1 cellular context compared by ENCODE assay signal in genomic region chr6:159761873-159762680, GRCh38.
TF ChIP-seq lines count a peak whose summit lies in the region.

ACAT2 (plus strand) TSS chr6:159762045; CDS start chr6:159762088, 43 bp downstream.

TF ChIP-seq in K562, 482 proteins besides CTCF, POLR2A, EP300 and RAD21 (continued from another document and continues in another):
- no peak for TF ChIP-seq TRIM25 (IDR thresholded peaks at IDR 0.05; ENCODE audit: borderline replicate concordance)
- no peak for TF ChIP-seq NFXL1 (CRISPR knock-in tag; IDR thresholded peaks at IDR 0.05)
- TF ChIP-seq FOXK1 (CRISPR knock-in tag; IDR thresholded peaks at IDR 0.05; ENCODE audit: borderline replicate concordance): no peak
- no peak for TF ChIP-seq SLC30A9 (CRISPR knock-in tag; IDR thresholded peaks at IDR 0.05)
- TF ChIP-seq ZNF830 (CRISPR knock-in tag; IDR thresholded peaks at IDR 0.05): 0 out of 2 replicates have a peak, but pooled peaks have one; percentile 61
- no peak for TF ChIP-seq HEY1 (CRISPR knock-in tag; IDR thresholded peaks at IDR 0.05; ENCODE audit: borderline replicate concordance)
- peak; percentile 99 for TF ChIP-seq FOS (IDR thresholded peaks at IDR 0.05; ENCODE audit: extremely low read depth, insufficient read length)
- 0 out of 2 replicates have a peak, but pooled peaks have one; percentile 32 for TF ChIP-seq USF1 (CRISPR knock-in tag; IDR thresholded peaks at IDR 0.05)
- TF ChIP-seq ZBTB34 (CRISPR knock-in tag; IDR thresholded peaks at IDR 0.05): no peak
- TF ChIP-seq RHOXF2B (CRISPR knock-in tag; conservative IDR thresholded peaks at IDR 0.05): no peak
- TF ChIP-seq PRPF4 (IDR thresholded peaks at IDR 0.05; ENCODE audit: insufficient read depth, low read depth, low read length, poor library complexity, severe bottlenecking): no peak
- TF ChIP-seq RAD51 (IDR thresholded peaks at IDR 0.05; ENCODE audit: borderline replicate concordance, low read depth): no peak; the same call in 1 of the 2 replicates
- no peak for TF ChIP-seq ZNF644 (tag; IDR thresholded peaks at IDR 0.05; ENCODE audit: low read depth)
- peak; percentile 60; the same call in 1 of the 2 replicates for TF ChIP-seq SREBF1 (IDR thresholded peaks at IDR 0.05; ENCODE audit: borderline replicate concordance, low read depth, low read length)
- no peak for TF ChIP-seq TGIF2 (CRISPR knock-in tag; IDR thresholded peaks at IDR 0.05)
- no peak for TF ChIP-seq MTF1 (CRISPR knock-in tag; IDR thresholded peaks at IDR 0.05; ENCODE audit: borderline replicate concordance)
- no peak; the same call in 1 of the 2 replicates for TF ChIP-seq NR4A1 (CRISPR knock-in tag; IDR thresholded peaks at IDR 0.05)
- TF ChIP-seq NR4A1 (tag; IDR thresholded peaks at IDR 0.05): no peak
- 0 out of 2 replicates have a peak, but pooled peaks have one; percentile 18 for TF ChIP-seq SAFB (IDR thresholded peaks at IDR 0.05; ENCODE audit: borderline replicate concordance, low read depth, low read length)
- TF ChIP-seq SOX6 (IDR thresholded peaks at IDR 0.05): no peak; the same call in 1 of the 2 replicates
- no peak for TF ChIP-seq KAT2B (IDR thresholded peaks at IDR 0.05; ENCODE audit: low read depth, low read length)
- no peak; the same call in 1 of the 2 replicates for TF ChIP-seq DPF2 (IDR thresholded peaks at IDR 0.05)
- TF ChIP-seq ZFP36 (IDR thresholded peaks at IDR 0.05; ENCODE audit: low read depth, low read length, partially characterized antibody): no peak
- TF ChIP-seq CEBPG (CRISPR knock-in tag; IDR thresholded peaks at IDR 0.05): no peak
- no peak for TF ChIP-seq CEBPG (tag; conservative IDR thresholded peaks at IDR 0.05 in 1 of 2, IDR thresholded peaks at IDR 0.05 in 1 of 2)
- no peak for TF ChIP-seq MYBL2 (IDR thresholded peaks at IDR 0.05; ENCODE audit: low read depth)
- TF ChIP-seq MYBL2 (CRISPR knock-in tag; IDR thresholded peaks at IDR 0.05; ENCODE audit: borderline replicate concordance): no peak
- TF ChIP-seq TSC22D4 (tag; IDR thresholded peaks at IDR 0.05): no peak
- TF ChIP-seq POLR2B (IDR thresholded peaks at IDR 0.05; ENCODE audit: low read depth, partially characterized antibody): peak; percentile 85
- TF ChIP-seq ZBTB9 (CRISPR knock-in tag; IDR thresholded peaks at IDR 0.05): peak; percentile 51; the same call in 1 of the 2 replicates
- TF ChIP-seq HMBOX1 (IDR thresholded peaks at IDR 0.05): no peak
- TF ChIP-seq ZNF41 (CRISPR knock-in tag; conservative IDR thresholded peaks at IDR 0.05): 0 out of 2 replicates have a peak, but pooled peaks have one; percentile 7
- TF ChIP-seq NR3C1 (CRISPR knock-in tag; IDR thresholded peaks at IDR 0.05): no peak
- no peak for TF ChIP-seq ZNF280A (IDR thresholded peaks at IDR 0.05; ENCODE audit: low read depth, partially characterized antibody)
- TF ChIP-seq HDAC1 (IDR thresholded peaks at IDR 0.05): peak in 1 of 2 experiments; percentile 92; a peak in 2 of 4 replicates
- no peak for TF ChIP-seq TCF3 (CRISPR knock-in tag; IDR thresholded peaks at IDR 0.05)
- peak in 1 of 2 experiments; percentile 81; a peak in 2 of 4 replicates for TF ChIP-seq FOXK2 (conservative IDR thresholded peaks at IDR 0.05 in 1 of 2, IDR thresholded peaks at IDR 0.05 in 1 of 2; ENCODE audit: low read depth in 2 of 2)
- TF ChIP-seq KAT8 (IDR thresholded peaks at IDR 0.05; ENCODE audit: low read depth): no peak
- peak; percentile 75; the same call in 1 of the 2 replicates for TF ChIP-seq ZNF511 (CRISPR knock-in tag; IDR thresholded peaks at IDR 0.05)
- TF ChIP-seq CEBPB (tag; IDR thresholded peaks at IDR 0.05): no peak
- TF ChIP-seq ZNF551 (CRISPR knock-in tag; IDR thresholded peaks at IDR 0.05): no peak
- TF ChIP-seq IRF2 (CRISPR knock-in tag; IDR thresholded peaks at IDR 0.05): no peak
- peak; percentile 88 for TF ChIP-seq HLTF (IDR thresholded peaks at IDR 0.05)
- TF ChIP-seq FIP1L1 (IDR thresholded peaks at IDR 0.05; ENCODE audit: low read depth, low read length, poor library complexity, severe bottlenecking): peak; percentile 68
- TF ChIP-seq ZNF121 (CRISPR knock-in tag; conservative IDR thresholded peaks at IDR 0.05): no peak
- peak; percentile 76 for TF ChIP-seq POU5F1 (IDR thresholded peaks at IDR 0.05; ENCODE audit: borderline replicate concordance, low read depth, low read length, partially characterized antibody)
- no peak for TF ChIP-seq XRCC3 (IDR thresholded peaks at IDR 0.05)
- TF ChIP-seq SAP30 (IDR thresholded peaks at IDR 0.05; ENCODE audit: borderline replicate concordance, insufficient read depth, low read depth, low read length, poor library complexity, severe bottlenecking): peak; percentile 65
- no peak for TF ChIP-seq MIER1 (IDR thresholded peaks at IDR 0.05; ENCODE audit: low read depth)
- TF ChIP-seq HINFP (tag; conservative IDR thresholded peaks at IDR 0.05; ENCODE audit: low read depth): no peak
- no peak for TF ChIP-seq TCF15 (CRISPR knock-in tag; IDR thresholded peaks at IDR 0.05)
- TF ChIP-seq KAT7 (CRISPR knock-in tag; IDR thresholded peaks at IDR 0.05; ENCODE audit: borderline replicate concordance): no peak
- TF ChIP-seq CREB5 (CRISPR knock-in tag; IDR thresholded peaks at IDR 0.05): no peak
- TF ChIP-seq MAFF (IDR thresholded peaks at IDR 0.05; ENCODE audit: low read length): no peak
- no peak for TF ChIP-seq NFATC3 (IDR thresholded peaks at IDR 0.05)
- TF ChIP-seq CBX1 (IDR thresholded peaks at IDR 0.05; ENCODE audit: low read depth): no peak
- no peak for TF ChIP-seq FOSL1 (tag; conservative IDR thresholded peaks at IDR 0.05)
- no peak for TF ChIP-seq ZNF699 (CRISPR knock-in tag; IDR thresholded peaks at IDR 0.05; ENCODE audit: insufficient replicate concordance)
- TF ChIP-seq ZNF174 (CRISPR knock-in tag; IDR thresholded peaks at IDR 0.05): no peak
- TF ChIP-seq EHMT2 (IDR thresholded peaks at IDR 0.05): no peak
- TF ChIP-seq POLR2AphosphoS2 (IDR thresholded peaks at IDR 0.05; ENCODE audit: low read length): peak; percentile 35; the same call in 1 of the 2 replicates
- TF ChIP-seq THAP7 (CRISPR knock-in tag; IDR thresholded peaks at IDR 0.05): no peak
